In genomic region chr11:76670475-76671235, GRCh38 we compare ENCODE assay signal across 8 cellular contexts. TPM values are rescaled to one million over a fixed set of nuclear protein-coding genes. Genes with fewer than 3 reads are reported as not detected.
DNase-seq lines count a peak whose midpoint lies in the region; ATAC-seq lines count a peak whose summit lies in the region.

LRRC32 (minus strand) TSS chr11:76670747; CDS start chr11:76665954, 4,793 bp downstream.

- peaks cover 12 to 71% (median 53%) of the 10 kb centered on the region in 4 donors for H3K4me1 Mint-ChIP-seq in CD4-positive, CD25-positive, alpha-beta regulatory T cell
- peaks cover 20% of the 10 kb centered on the region for H3K4me1 Mint-ChIP-seq in activated naive CD4-positive, alpha-beta T cell treated with anti-CD3 and anti-CD28 coated beads, Interleukin-2, amount 50 U/mL, for 24 hours

- no peaks in the 10 kb centered on the region for H3K27me3 ChIP-seq in CD4-positive, CD25-positive, alpha-beta regulatory T cell (ENCODE audit: control insufficient read depth, insufficient read depth, low read length)
- H3K27me3 ChIP-seq in Karpas-422 (ENCODE audit: low read length) (no peaks in the 10 kb centered on the region), rectal smooth muscle tissue (ENCODE audit: control insufficient read depth, insufficient read depth, low read length) (peaks cover 2% of the 10 kb centered on the region)

- no peaks in the 10 kb centered on the region for H3K79me2 ChIP-seq in Karpas-422 (ENCODE audit: low read length)

- no peaks in the 10 kb centered on the region for H3K36me3 Mint-ChIP-seq in CD4-positive, CD25-positive, alpha-beta regulatory T cell
- no peaks in the 10 kb centered on the region for H3K36me3 Mint-ChIP-seq in activated naive CD4-positive, alpha-beta T cell treated with anti-CD3 and anti-CD28 coated beads, Interleukin-2, amount 50 U/mL, for 24 hours

- ATAC-seq in CD4-positive, CD25-positive, alpha-beta regulatory T cell (ENCODE audit: low read depth in 2 of 2): peak; percentile 10 to 17
- peak; percentile 64 for ATAC-seq in left ventricle myocardium superior
- ATAC-seq in HG03439 (IDR thresholded peaks at IDR 0.05; ENCODE audit: unreplicated experiment): no peak

- peaks cover 75% of the 10 kb centered on the region for H3K4me1 ChIP-seq in CD4-positive, CD25-positive, alpha-beta regulatory T cell (ENCODE audit: control insufficient read depth, insufficient read depth, low read length, poor library complexity, severe bottlenecking)
- H3K4me1 ChIP-seq in Karpas-422 (ENCODE audit: low read length): peaks cover 80% of the 10 kb centered on the region
- H3K4me1 ChIP-seq in rectal smooth muscle tissue (ENCODE audit: control insufficient read depth, insufficient read depth, low read length): no peaks in the 10 kb centered on the region

- peak within 1 kb of the TSS; percentile 94 to 98 (median 94) for H3K27ac Mint-ChIP-seq in CD4-positive, CD25-positive, alpha-beta regulatory T cell
- no peak within 1 kb of the TSS for H3K27ac Mint-ChIP-seq in activated naive CD4-positive, alpha-beta T cell treated with anti-CD3 and anti-CD28 coated beads, Interleukin-2, amount 50 U/mL, for 24 hours

- H3K9me3 ChIP-seq in CD4-positive, CD25-positive, alpha-beta regulatory T cell (ENCODE audit: control insufficient read depth in 2 of 2, low read length in 2 of 2): no peaks in the 10 kb centered on the region
- no peaks in the 10 kb centered on the region for H3K9me3 ChIP-seq in Karpas-422 (ENCODE audit: low read length)

- H3K9ac ChIP-seq in Karpas-422 (ENCODE audit: low read length): peak within 1 kb of the TSS; percentile 73
- no peak within 1 kb of the TSS for H3K9ac ChIP-seq in rectal smooth muscle tissue (ENCODE audit: low read length)

- intact Hi-C loops in left ventricle myocardium superior (cut with micrococcal nuclease): loop anchor here (10.0 kb wide), 1 partner anchor 96 kb away; no protein-coding TSS in a partner anchor

- H3K27me3 Mint-ChIP-seq in CD4-positive, CD25-positive, alpha-beta regulatory T cell: no peaks in the 10 kb centered on the region
- peaks cover 22% of the 10 kb centered on the region for H3K27me3 Mint-ChIP-seq in activated naive CD4-positive, alpha-beta T cell treated with anti-CD3 and anti-CD28 coated beads, Interleukin-2, amount 50 U/mL, for 24 hours

- H3K9me2 ChIP-seq in Karpas-422 (replicated peaks; ENCODE audit: insufficient read depth, low read length): no peaks in the 10 kb centered on the region

- peak within 1 kb of the TSS; percentile 79 for H3K27ac ChIP-seq in CD4-positive, CD25-positive, alpha-beta regulatory T cell (ENCODE audit: insufficient read depth, low read length, poor library complexity, severe bottlenecking)
- H3K27ac ChIP-seq in Karpas-422 (ENCODE audit: low read length) (peak within 1 kb of the TSS; percentile 86), rectal smooth muscle tissue (ENCODE audit: low read depth, low read length) (peak within 1 kb of the TSS; percentile 35)

- no peaks in the 10 kb centered on the region; the same call in 1 of the 2 replicates for H4K20me1 ChIP-seq in Karpas-422 (ENCODE audit: insufficient read depth, low read depth, low read length)

- DNase-seq in CD4-positive, CD25-positive, alpha-beta regulatory T cell: peak; percentile 37 to 67 (median 49)
- peak; percentile 73 for DNase-seq in Karpas-422
- DNase-seq in left ventricle myocardium superior: peak; percentile 81
- DNase-seq in NCI-H774 (lab: John Stamatoyannopoulos, UW): no peak
- DNase-seq in midbrain (lab: John Stamatoyannopoulos, UW): no peak

- peaks cover 0 to 1% (median 0%) of the 10 kb centered on the region in 7 donors for H3K9me3 Mint-ChIP-seq in CD4-positive, CD25-positive, alpha-beta regulatory T cell
- no peaks in the 10 kb centered on the region for H3K9me3 Mint-ChIP-seq in activated naive CD4-positive, alpha-beta T cell treated with anti-CD3 and anti-CD28 coated beads, Interleukin-2, amount 50 U/mL, for 24 hours

- peak within 1 kb of the TSS; percentile 91 to 96 (median 93) for H3K4me3 Mint-ChIP-seq in CD4-positive, CD25-positive, alpha-beta regulatory T cell
- peak within 1 kb of the TSS; percentile 78 for H3K4me3 Mint-ChIP-seq in activated naive CD4-positive, alpha-beta T cell treated with anti-CD3 and anti-CD28 coated beads, Interleukin-2, amount 50 U/mL, for 24 hours

- peak within 1 kb of the TSS; percentile 81 for H3K4me3 ChIP-seq in CD4-positive, CD25-positive, alpha-beta regulatory T cell (ENCODE audit: low read depth, low read length)
- H3K4me3 ChIP-seq in Karpas-422 (ENCODE audit: low read length) (peak within 1 kb of the TSS; percentile 67), rectal smooth muscle tissue (ENCODE audit: low read length) (peak within 1 kb of the TSS; percentile 63)

- peak within 1 kb of the TSS; percentile 12; the same call in 1 of the 2 replicates for H2AFZ ChIP-seq in Karpas-422 (ENCODE audit: low read length)

- H3K36me3 ChIP-seq in CD4-positive, CD25-positive, alpha-beta regulatory T cell (ENCODE audit: control insufficient read depth, insufficient read depth, low read length): no peaks in the 10 kb centered on the region
- no peaks in the 10 kb centered on the region for H3K36me3 ChIP-seq in Karpas-422 (ENCODE audit: insufficient read depth, low read length)
- H3K36me3 ChIP-seq in rectal smooth muscle tissue (ENCODE audit: control insufficient read depth, insufficient read depth, low read length): no peaks in the 10 kb centered on the region

- H3K4me2 ChIP-seq in Karpas-422 (ENCODE audit: low read depth, low read length, poor library complexity, severe bottlenecking): peak within 1 kb of the TSS; percentile 64

RNA-seq across cellular contexts. Expression of gene LRRC32, which starts in this region (rescaled TPM):
- total RNA-seq in CD4-positive, CD25-positive, alpha-beta regulatory T cell: 71.4 TPM
- 1 to 10 TPM; 5.0 to 9.6 (median 5.9) TPM for polyA plus RNA-seq in CD4-positive, CD25-positive, alpha-beta regulatory T cell
- 43.5 and 58.4 TPM in 2 replicates for total RNA-seq in Karpas-422 (2014; rRNA removed; shearing (Covaris generic); ENCODE audit: low replicate concordance)
- total RNA-seq in left ventricle myocardium superior: 30.8 TPM

Comparison
In these comparisons a context has a peak if more than half of its experiments do, and no peak if none do; other contexts are left out.
1. DNase-seq: peak in CD4-positive, CD25-positive, alpha-beta regulatory T cell (3 of 3), Karpas-422 (single experiment) and left ventricle myocardium superior (single experiment); none in NCI-H774 (single experiment) and midbrain (single experiment).
2. H3K27ac ChIP-seq: peak in every context shown above with its lines; median percentile 86 in Karpas-422; 79 in CD4-positive, CD25-positive, alpha-beta regulatory T cell; 35 in rectal smooth muscle tissue.
3. Peak in every context shown above with its lines, with median percentiles within 50 percentile points of each other: H3K4me3 ChIP-seq.